ENCODE assay signal across 6 cellular contexts in the genomic region with DNA sequence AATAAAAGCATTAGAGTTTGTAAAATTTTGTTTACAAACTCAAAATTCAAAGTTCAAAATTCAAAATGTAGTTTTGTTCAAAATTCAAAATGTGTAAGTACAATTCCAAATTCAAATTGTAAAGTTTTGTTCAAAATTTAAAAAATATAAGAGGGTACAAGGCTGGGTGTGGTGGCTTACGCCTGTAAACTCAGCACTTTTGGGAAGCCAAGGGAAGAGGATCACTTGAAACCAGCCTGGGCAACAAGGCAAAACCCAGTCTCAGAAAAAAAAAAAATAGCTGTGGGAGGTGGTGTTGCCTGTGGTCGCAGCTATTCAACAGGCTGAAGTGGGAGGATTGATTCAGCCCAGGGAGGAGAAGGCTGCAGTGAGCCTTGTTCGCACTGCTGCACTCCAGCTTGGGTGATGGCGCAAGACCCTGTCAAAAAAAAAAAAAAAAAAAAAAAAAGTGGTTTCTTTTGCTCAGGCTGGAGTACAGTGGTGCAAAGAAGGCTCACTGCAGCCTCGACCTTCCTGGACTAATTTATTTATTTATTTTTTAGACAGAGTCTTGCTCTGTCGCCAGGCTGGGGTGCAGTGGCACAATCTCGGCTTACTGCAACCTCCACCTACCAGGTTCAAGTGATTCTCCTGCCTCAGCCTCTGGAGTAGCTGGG. TPM values are rescaled to one million over a fixed set of nuclear protein-coding genes. Genes with fewer than 3 reads are reported as not detected.
A peak's percentile ranks its signal among the peaks of the same experiment; 100 is the strongest.
DNase-seq lines count a peak whose midpoint lies in the region; ATAC-seq lines count a peak whose summit lies in the region.

No MANE protein-coding gene starts in this region.

- intact Hi-C loops in activated T-helper 1 cell treated with anti-CD3 and anti-CD28 coated beads, Interleukin-12 subunit alpha, Interleukin-12 subunit beta, Interleukin-2, Interleukin-4 antibody, amounts not matched to agents 30 ng/mL and 10 ng/mL and 1 ng/mL, durations not matched to agents 14 hours and 24 hours and 36 hours (cut with micrococcal nuclease), result loop anchor here (10.0 kb wide), 1 partner anchor 1068 kb away; no protein-coding TSS in a partner anchor

- no peaks in the 10 kb centered on the region for H3K27me3 Mint-ChIP-seq in activated T-helper 1 cell treated with anti-CD3 and anti-CD28 coated beads, Interleukin-12 subunit alpha, Interleukin-12 subunit beta, Interleukin-2, Interleukin-4 antibody, amounts not matched to agents 30 ng/mL and 10 ng/mL and 1 ng/mL, durations not matched to agents 14 hours and 24 hours and 36 hours (ENCODE audit: insufficient read depth)

- no peaks in the 10 kb centered on the region for H3K9me3 Mint-ChIP-seq in activated T-helper 1 cell treated with anti-CD3 and anti-CD28 coated beads, Interleukin-12 subunit alpha, Interleukin-12 subunit beta, Interleukin-2, Interleukin-4 antibody, amounts not matched to agents 30 ng/mL and 10 ng/mL and 1 ng/mL, durations not matched to agents 14 hours and 24 hours and 36 hours

- H3K27ac Mint-ChIP-seq in activated T-helper 1 cell treated with anti-CD3 and anti-CD28 coated beads, Interleukin-12 subunit alpha, Interleukin-12 subunit beta, Interleukin-2, Interleukin-4 antibody, amounts not matched to agents 30 ng/mL and 10 ng/mL and 1 ng/mL, durations not matched to agents 14 hours and 24 hours and 36 hours, result no peak overlapping the region

- peak; percentile 38 for DNase-seq in ELF-1 (ENCODE audit: low read depth, low spot score)
- DNase-seq in NCI-H226, result peak; percentile 90
- DNase-seq in kidney glomerular epithelial cell (lab: John Stamatoyannopoulos, UW), result peak; percentile 79
- DNase-seq in activated T-helper 1 cell treated with anti-CD3 and anti-CD28 coated beads, Interleukin-12 subunit alpha, Interleukin-12 subunit beta, Interleukin-2, Interleukin-4 antibody, amounts not matched to agents 30 ng/mL and 10 ng/mL and 1 ng/mL, durations not matched to agents 14 hours and 24 hours and 36 hours (ENCODE audit: low spot score), result no peak
- no peak for DNase-seq in NCI-H82 treated with DMSO at 0.1 percent for 48 hours (lab: John Stamatoyannopoulos, UW; ENCODE audit: unreplicated experiment)

- no peaks in the 10 kb centered on the region for H3K36me3 Mint-ChIP-seq in activated T-helper 1 cell treated with anti-CD3 and anti-CD28 coated beads, Interleukin-12 subunit alpha, Interleukin-12 subunit beta, Interleukin-2, Interleukin-4 antibody, amounts not matched to agents 30 ng/mL and 10 ng/mL and 1 ng/mL, durations not matched to agents 14 hours and 24 hours and 36 hours (ENCODE audit: low read depth)

- no peak overlapping the region for H3K4me3 Mint-ChIP-seq in activated T-helper 1 cell treated with anti-CD3 and anti-CD28 coated beads, Interleukin-12 subunit alpha, Interleukin-12 subunit beta, Interleukin-2, Interleukin-4 antibody, amounts not matched to agents 30 ng/mL and 10 ng/mL and 1 ng/mL, durations not matched to agents 14 hours and 24 hours and 36 hours

- H3K4me1 Mint-ChIP-seq in activated T-helper 1 cell treated with anti-CD3 and anti-CD28 coated beads, Interleukin-12 subunit alpha, Interleukin-12 subunit beta, Interleukin-2, Interleukin-4 antibody, amounts not matched to agents 30 ng/mL and 10 ng/mL and 1 ng/mL, durations not matched to agents 14 hours and 24 hours and 36 hours (ENCODE audit: low read depth), result peaks cover 23% of the 10 kb centered on the region

- no peak for ATAC-seq in HG02759 (IDR thresholded peaks at IDR 0.05; ENCODE audit: unreplicated experiment)

RNA-seq across cellular contexts. Expression of gene ZBTB12, which starts 5.4 kb away (rescaled TPM):
- total RNA-seq in activated T-helper 1 cell treated with anti-CD3 and anti-CD28 coated beads, Interleukin-12 subunit alpha, Interleukin-12 subunit beta, Interleukin-2, Interleukin-4 antibody, amounts not matched to agents 30 ng/mL and 10 ng/mL and 1 ng/mL, durations not matched to agents 14 hours and 24 hours and 36 hours, result 4.6 and 5.1 TPM in 2 replicates

RNA-seq across cellular contexts. Expression of gene EHMT2, which starts 9.8 kb away (rescaled TPM):
- 75.9 and 80.4 TPM in 2 replicates for total RNA-seq in activated T-helper 1 cell treated with anti-CD3 and anti-CD28 coated beads, Interleukin-12 subunit alpha, Interleukin-12 subunit beta, Interleukin-2, Interleukin-4 antibody, amounts not matched to agents 30 ng/mL and 10 ng/mL and 1 ng/mL, durations not matched to agents 14 hours and 24 hours and 36 hours

RNA-seq across cellular contexts. Expression of gene C2, which starts 20.2 kb away (rescaled TPM):
- total RNA-seq in activated T-helper 1 cell treated with anti-CD3 and anti-CD28 coated beads, Interleukin-12 subunit alpha, Interleukin-12 subunit beta, Interleukin-2, Interleukin-4 antibody, amounts not matched to agents 30 ng/mL and 10 ng/mL and 1 ng/mL, durations not matched to agents 14 hours and 24 hours and 36 hours, result 0.88 and 1.6 TPM in 2 replicates

RNA-seq across cellular contexts. Expression of gene SLC44A4, which starts 28.5 kb away (rescaled TPM):
- 0.12 TPM in 1 of 2 replicates, not detected in the other for total RNA-seq in activated T-helper 1 cell treated with anti-CD3 and anti-CD28 coated beads, Interleukin-12 subunit alpha, Interleukin-12 subunit beta, Interleukin-2, Interleukin-4 antibody, amounts not matched to agents 30 ng/mL and 10 ng/mL and 1 ng/mL, durations not matched to agents 14 hours and 24 hours and 36 hours

RNA-seq across cellular contexts. Expression of gene CFB, which starts 38.6 kb away (rescaled TPM):
- 0.21 TPM in 1 of 2 replicates, not detected in the other for total RNA-seq in activated T-helper 1 cell treated with anti-CD3 and anti-CD28 coated beads, Interleukin-12 subunit alpha, Interleukin-12 subunit beta, Interleukin-2, Interleukin-4 antibody, amounts not matched to agents 30 ng/mL and 10 ng/mL and 1 ng/mL, durations not matched to agents 14 hours and 24 hours and 36 hours

Comparison
In these comparisons a context has a peak if more than half of its experiments do, and no peak if none do; other contexts are left out.
1. DNase-seq: peak in ELF-1 (single experiment), NCI-H226 (single experiment) and kidney glomerular epithelial cell (single experiment); none in activated T-helper 1 cell treated with anti-CD3 and anti-CD28 coated beads, Interleukin-12 subunit alpha, Interleukin-12 subunit beta, Interleukin-2, Interleukin-4 antibody, amounts not matched to agents 30 ng/mL and 10 ng/mL and 1 ng/mL, durations not matched to agents 14 hours and 24 hours and 36 hours (single experiment) and NCI-H82 treated with DMSO at 0.1 percent for 48 hours (single experiment).